In the genomic region with DNA sequence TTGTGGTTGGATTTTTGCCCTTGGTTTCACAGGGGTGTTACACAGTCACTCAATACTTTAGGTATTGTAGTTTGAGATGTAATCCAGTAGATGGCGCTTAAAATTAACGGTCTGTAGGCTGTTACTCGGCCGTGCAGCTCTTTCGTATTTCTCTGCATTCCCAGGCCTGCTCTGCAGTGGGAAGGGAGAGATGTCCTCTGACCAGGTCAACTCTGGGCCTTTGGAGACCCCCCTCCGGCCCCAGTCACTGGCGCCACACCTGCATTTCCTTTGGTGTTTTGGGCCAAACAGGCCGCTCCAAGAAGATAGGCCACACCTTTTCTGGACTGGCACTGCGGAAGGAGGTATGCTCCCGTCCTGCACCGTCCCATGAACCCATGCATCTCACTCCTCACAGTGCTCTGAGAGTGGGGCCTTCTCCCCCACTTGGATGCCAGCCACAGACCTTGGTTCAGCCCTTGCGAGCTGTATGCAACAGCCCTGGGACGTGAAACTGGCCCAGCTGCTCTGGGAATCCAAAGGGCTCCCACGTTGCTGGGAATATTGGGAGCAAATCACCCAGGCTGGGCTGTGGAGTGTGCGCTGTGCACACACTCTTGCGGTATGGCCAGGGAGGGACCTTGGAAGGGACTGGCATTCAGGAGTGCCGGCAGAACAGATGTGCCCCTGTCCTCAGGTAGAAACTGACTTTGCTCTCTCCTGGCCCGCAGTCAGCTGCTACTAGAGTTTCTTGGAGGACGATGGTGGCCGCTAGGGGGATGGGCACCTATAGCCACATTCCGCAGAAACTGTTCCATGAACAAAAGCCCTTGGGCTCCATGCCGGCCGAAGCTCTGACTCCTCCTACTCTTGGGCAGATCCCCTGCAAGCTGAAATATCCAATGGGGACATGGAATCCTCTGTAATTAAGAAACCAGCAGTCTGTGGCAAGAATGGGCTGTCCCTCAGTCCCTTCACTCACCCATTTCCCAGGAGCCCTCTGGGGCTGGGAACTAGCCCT, we compare ENCODE assay signal across 8 cellular contexts.
DNase-seq lines count a peak whose midpoint lies in the region; ATAC-seq, FAIRE-seq and TF ChIP-seq lines count a peak whose summit lies in the region.

No MANE protein-coding gene starts in this region.

- peak overlapping the region; percentile 69 for H2AFZ ChIP-seq in SU-DHL-6 (ENCODE audit: low read depth, low read length, severe bottlenecking)

- peak; percentile 79 to 87 for ATAC-seq in stimulated activated naive B cell treated with anti-CD40 and anti-IgM and Interleukin-4, amounts not matched to agents 10 μg/mL and 1 μg/mL and 100 μg/mL, for 72 hours (replicated peaks)

- H3K27me3 ChIP-seq in SU-DHL-6 (ENCODE audit: low read length), result no peaks in the 10 kb centered on the region

- DNase-seq in GM12891 (ENCODE audit: insufficient read length, low spot score), result peak; percentile 1
- peak; percentile 5 for DNase-seq in H54 (ENCODE audit: insufficient read length, low spot score)
- peak; percentile 28 for DNase-seq in Jurkat, Clone E6-1 (ENCODE audit: low read depth, low spot score)
- DNase-seq in hepatic stellate cell (ENCODE audit: low spot score), result peak; percentile 5
- DNase-seq in stimulated activated naive B cell treated with anti-CD40 and anti-IgM and Interleukin-4, amounts not matched to agents 10 μg/mL and 1 μg/mL and 100 μg/mL, for 72 hours, result no peak
- DNase-seq in NCI-H1105 (lab: John Stamatoyannopoulos, UW), result no peak
- DNase-seq in NCI-H345 treated with DMSO at 0.1 percent for 48 hours (lab: John Stamatoyannopoulos, UW; ENCODE audit: unreplicated experiment), result no peak

- FAIRE-seq in GM12891 (lab: Jason Lieb, UNC), result no peak
- peak; percentile 85 for FAIRE-seq in H54 (lab: Jason Lieb, UNC)

- peaks cover 0 to 2% of the 10 kb centered on the region in 2 donors for H3K9me3 Mint-ChIP-seq in stimulated activated naive B cell treated with anti-CD40 and anti-IgM and Interleukin-4, amounts not matched to agents 10 μg/mL and 1 μg/mL and 100 μg/mL, for 72 hours

- H3K36me3 ChIP-seq in SU-DHL-6 (ENCODE audit: low read length), result no peaks in the 10 kb centered on the region

- no peaks in the 10 kb centered on the region for H3F3A ChIP-seq in SU-DHL-6 (ENCODE audit: insufficient read depth)

- peak; percentile 46 for TF ChIP-seq CTCF in SU-DHL-6 (IDR thresholded peaks at IDR 0.05; ENCODE audit: insufficient read depth, low read length, poor library complexity, severe bottlenecking)

- no peak overlapping the region for H3K4me3 ChIP-seq in Jurkat, Clone E6-1 (ENCODE audit: low read length)
- H3K4me3 ChIP-seq in SU-DHL-6 (ENCODE audit: insufficient read depth, low read length, poor library complexity, severe bottlenecking), result no peak overlapping the region

- no peak overlapping the region for H3K27ac Mint-ChIP-seq in stimulated activated naive B cell treated with anti-CD40 and anti-IgM and Interleukin-4, amounts not matched to agents 10 μg/mL and 1 μg/mL and 100 μg/mL, for 72 hours

- H3K79me2 ChIP-seq in SU-DHL-6 (ENCODE audit: insufficient read depth, low read length), result no peaks in the 10 kb centered on the region

- no peak overlapping the region for H3K9ac ChIP-seq in SU-DHL-6 (ENCODE audit: low read length)

- H3K27me3 Mint-ChIP-seq in stimulated activated naive B cell treated with anti-CD40 and anti-IgM and Interleukin-4, amounts not matched to agents 10 μg/mL and 1 μg/mL and 100 μg/mL, for 72 hours, result no peaks in the 10 kb centered on the region

- H3K4me3 Mint-ChIP-seq in stimulated activated naive B cell treated with anti-CD40 and anti-IgM and Interleukin-4, amounts not matched to agents 10 μg/mL and 1 μg/mL and 100 μg/mL, for 72 hours, result no peak overlapping the region

- no peaks in the 10 kb centered on the region for H3K4me1 Mint-ChIP-seq in stimulated activated naive B cell treated with anti-CD40 and anti-IgM and Interleukin-4, amounts not matched to agents 10 μg/mL and 1 μg/mL and 100 μg/mL, for 72 hours

- no peaks in the 10 kb centered on the region for H4K20me1 ChIP-seq in SU-DHL-6 (ENCODE audit: low read depth, low read length)

- peak overlapping the region; percentile 26 for H3K4me2 ChIP-seq in SU-DHL-6 (ENCODE audit: low read depth, low read length, poor library complexity, severe bottlenecking)

- H3K9me3 ChIP-seq in SU-DHL-6 (ENCODE audit: insufficient read depth, low read length), result no peaks in the 10 kb centered on the region

- no peaks in the 10 kb centered on the region for H3K9me2 ChIP-seq in SU-DHL-6 (replicated peaks; ENCODE audit: insufficient read depth, low read length)

- no peaks in the 10 kb centered on the region for H3K36me3 Mint-ChIP-seq in stimulated activated naive B cell treated with anti-CD40 and anti-IgM and Interleukin-4, amounts not matched to agents 10 μg/mL and 1 μg/mL and 100 μg/mL, for 72 hours

- H3K27ac ChIP-seq in SU-DHL-6 (ENCODE audit: low read depth, low read length), result no peak overlapping the region

- TF ChIP-seq POLR2A in GM12891 (IDR thresholded peaks at IDR 0.05; ENCODE audit: low read depth, low read length), result no peak
- no peak for TF ChIP-seq POLR2A in H54 (IDR thresholded peaks at IDR 0.05; ENCODE audit: low read depth, low read length)

TF ChIP-seq in GM12891, 5 proteins besides CTCF, POLR2A, EP300 and RAD21:
- no peak for TF ChIP-seq TAF1 (IDR thresholded peaks at IDR 0.05; ENCODE audit: low read depth, low read length)
- no peak for TF ChIP-seq SPI1 (IDR thresholded peaks at IDR 0.05; ENCODE audit: low read depth, low read length)
- no peak for TF ChIP-seq POLR2AphosphoS5 (IDR thresholded peaks at IDR 0.05; ENCODE audit: low read depth, low read length)
- TF ChIP-seq PAX5 (IDR thresholded peaks at IDR 0.05; ENCODE audit: insufficient read depth, low read length, severe bottlenecking), result no peak
- no peak for TF ChIP-seq POU2F2 (IDR thresholded peaks at IDR 0.05; ENCODE audit: low read depth, low read length)
TF ChIP-seq in GM12891: peak in this region for 0.

Comparison
In these comparisons a context has a peak if more than half of its experiments do, and no peak if none do; other contexts are left out.
1. DNase-seq: peak in GM12891 (single experiment), H54 (single experiment), Jurkat, Clone E6-1 (single experiment) and hepatic stellate cell (single experiment); none in stimulated activated naive B cell treated with anti-CD40 and anti-IgM and Interleukin-4, amounts not matched to agents 10 μg/mL and 1 μg/mL and 100 μg/mL, for 72 hours (single experiment), NCI-H1105 (single experiment) and NCI-H345 treated with DMSO at 0.1 percent for 48 hours (single experiment).